ENCODE assay signal across 2 cellular contexts in the genomic region with DNA sequence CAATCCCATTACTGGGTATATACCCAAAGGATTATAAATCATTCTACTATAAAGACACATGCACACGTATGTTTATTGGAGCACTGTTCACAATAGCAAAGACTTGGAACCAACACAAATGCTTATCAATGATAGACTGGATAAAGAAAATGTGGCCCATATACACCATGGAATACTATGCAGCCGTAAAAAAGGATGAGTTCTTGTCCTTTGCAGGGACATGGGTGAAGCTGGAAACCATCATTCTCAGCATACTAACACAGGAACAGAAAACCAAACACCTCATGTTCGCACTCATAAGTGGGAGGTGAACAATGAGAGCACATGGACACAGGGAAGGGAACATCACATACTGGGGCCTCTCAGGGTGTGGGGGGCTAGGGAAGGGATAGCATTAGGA. TPM values are rescaled to one million over a fixed set of nuclear protein-coding genes. Genes with fewer than 3 reads are reported as not detected.
"Had no signal": no experiment of that assay in that cellular context is flagged by ENCODE, and none has a peak within 500 bp of the region (broad histone marks: within the 10 kb centered on the region; RNA-seq: fewer than 3 reads in every experiment).

No MANE protein-coding gene starts in this region.

RNA-seq across cellular contexts. Expression of gene ARL14, which starts 36.2 kb away (rescaled TPM):
- total RNA-seq: G401, GM12878 had no signal
